In genomic region chr12:108117163-108117849, GRCh38 we compare ENCODE assay signal across 1 cellular context.
A peak's percentile ranks its signal among the peaks of the same experiment; 100 is the strongest.
TF ChIP-seq lines count a peak whose summit lies in the region.

No MANE protein-coding gene starts in this region.

TF ChIP-seq in K562, 482 proteins besides CTCF, POLR2A, EP300 and RAD21 (continued from another document and continues in another):
- TF ChIP-seq ZNF639 (CRISPR knock-in tag; conservative IDR thresholded peaks at IDR 0.05 in 1 of 2, IDR thresholded peaks at IDR 0.05 in 1 of 2) (peak in 1 of 2 experiments; percentile 75; a peak in 2 of 4 replicates), CSDE1 (IDR thresholded peaks at IDR 0.05) (0 out of 4 replicates have a peak, but pooled peaks of 1 of the 2 experiments have one; percentile 47), NCOA2 (IDR thresholded peaks at IDR 0.05; ENCODE audit: partially characterized antibody in 2 of 2) (no peak), ZNF354B (CRISPR knock-in tag; IDR thresholded peaks at IDR 0.05) (peak; percentile 19; the same call in 1 of the 2 replicates), ZNF655 (CRISPR knock-in tag; IDR thresholded peaks at IDR 0.05) (no peak; the same call in 1 of the 2 replicates), POLR3G (IDR thresholded peaks at IDR 0.05; ENCODE audit: extremely low read depth, insufficient read length, insufficient replicate concordance) (no peak), AFF1 (IDR thresholded peaks at IDR 0.05; ENCODE audit: low read depth in 1 of 2, partially characterized antibody in 2 of 2) (peak in 1 of 2 experiments; percentile 79), OTX1 (CRISPR knock-in tag; IDR thresholded peaks at IDR 0.05) (peak; percentile 90), ATF4 (CRISPR knock-in tag; IDR thresholded peaks at IDR 0.05) (peak; percentile 62; the same call in 1 of the 2 replicates), HDAC8 (tag; IDR thresholded peaks at IDR 0.05) (peak; percentile 64; the same call in 1 of the 2 replicates), COPS2 (conservative IDR thresholded peaks at IDR 0.05) (peak; percentile 84), CREM (IDR thresholded peaks at IDR 0.05; ENCODE audit: low read depth) (0 out of 2 replicates have a peak, but pooled peaks have one; percentile 33), TAF9B (IDR thresholded peaks at IDR 0.05; ENCODE audit: partially characterized antibody) (peak; percentile 47), TEAD1 (CRISPR knock-in tag; IDR thresholded peaks at IDR 0.05) (peak in 1 of 2 experiments; percentile 90; a peak in 2 of 4 replicates), MAZ (CRISPR knock-in tag; conservative IDR thresholded peaks at IDR 0.05 in 1 of 2, IDR thresholded peaks at IDR 0.05 in 1 of 2) (peak in 1 of 2 experiments; percentile 58; a peak in 3 of 4 replicates), HEY1 (CRISPR knock-in tag; IDR thresholded peaks at IDR 0.05; ENCODE audit: borderline replicate concordance) (0 out of 2 replicates have a peak, but pooled peaks have one; percentile 57), SMAD2 (IDR thresholded peaks at IDR 0.05; ENCODE audit: low read depth, low read length) (no peak), ELF4 (CRISPR knock-in tag; IDR thresholded peaks at IDR 0.05) (no peak), BACH1 (tag; IDR thresholded peaks at IDR 0.05) (peak; percentile 82), TEAD2 (tag; IDR thresholded peaks at IDR 0.05) (peak; percentile 56; the same call in 1 of the 2 replicates), FOSL1 (tag; conservative IDR thresholded peaks at IDR 0.05) (peak; percentile 37; the same call in 1 of the 2 replicates), ZNF124 (CRISPR knock-in tag; IDR thresholded peaks at IDR 0.05) (no peak), PHTF2 (CRISPR knock-in tag; IDR thresholded peaks at IDR 0.05) (peak; percentile 74; the same call in 1 of the 2 replicates), SMAD4 (CRISPR knock-in tag; conservative IDR thresholded peaks at IDR 0.05) (peak; percentile 61), ELF2 (CRISPR knock-in tag; IDR thresholded peaks at IDR 0.05) (peak; percentile 81), ZNF79 (CRISPR knock-in tag; IDR thresholded peaks at IDR 0.05; ENCODE audit: low read depth) (peak; percentile 74; the same call in 1 of the 2 replicates), TBP (optimal IDR thresholded peaks at IDR 0.05; ENCODE audit: low read depth, low read length) (peak; percentile 95), KLF6 (CRISPR knock-in tag; IDR thresholded peaks at IDR 0.05; ENCODE audit: borderline replicate concordance) (peak; percentile 86; the same call in 1 of the 2 replicates), TEAD4 (IDR thresholded peaks at IDR 0.05; ENCODE audit: low read length) (peak; percentile 61), TEAD4 (CRISPR knock-in tag; IDR thresholded peaks at IDR 0.05; ENCODE audit: borderline replicate concordance) (no peak), RBM25 (IDR thresholded peaks at IDR 0.05; ENCODE audit: low read depth, low read length, severe bottlenecking) (peak; percentile 81), RB1 (IDR thresholded peaks at IDR 0.05; ENCODE audit: low read depth) (no peak), ZNF347 (CRISPR knock-in tag; IDR thresholded peaks at IDR 0.05; ENCODE audit: low read depth) (peak; percentile 33; the same call in 1 of the 2 replicates), GABPA (tag; conservative IDR thresholded peaks at IDR 0.05; ENCODE audit: low read depth) (0 out of 2 replicates have a peak, but pooled peaks have one; percentile 22), RBM22 (IDR thresholded peaks at IDR 0.05; ENCODE audit: low read depth, low read length, poor library complexity, severe bottlenecking) (no peak), CHD2 (IDR thresholded peaks at IDR 0.05; ENCODE audit: low read depth, low read length) (0 out of 2 replicates have a peak, but pooled peaks have one; percentile 17), ERF (CRISPR knock-in tag; IDR thresholded peaks at IDR 0.05) (no peak; the same call in 1 of the 2 replicates), CBX3 (IDR thresholded peaks at IDR 0.05; ENCODE audit: borderline replicate concordance in 1 of 2, low read length in 2 of 2) (0 out of 3 replicates have a peak, but pooled peaks of 1 of the 2 experiments have one; percentile 22), GTF2A2 (tag; IDR thresholded peaks at IDR 0.05) (peak; percentile 87), ZFP1 (CRISPR knock-in tag; IDR thresholded peaks at IDR 0.05) (0 out of 2 replicates have a peak, but pooled peaks have one; percentile 18), ZNF324 (CRISPR knock-in tag; IDR thresholded peaks at IDR 0.05) (peak; percentile 4; the same call in 1 of the 2 replicates), ZNF589 (CRISPR knock-in tag; IDR thresholded peaks at IDR 0.05; ENCODE audit: low read depth) (peak; percentile 63; the same call in 1 of the 2 replicates), ZNF583 (CRISPR knock-in tag; IDR thresholded peaks at IDR 0.05) (peak; percentile 84; the same call in 1 of the 2 replicates), DDX20 (tag; IDR thresholded peaks at IDR 0.05; ENCODE audit: low read depth) (peak; percentile 78; the same call in 1 of the 2 replicates), DMBX1 (CRISPR knock-in tag; IDR thresholded peaks at IDR 0.05; ENCODE audit: borderline replicate concordance) (peak; percentile 86), ZNF41 (CRISPR knock-in tag; conservative IDR thresholded peaks at IDR 0.05) (peak; percentile 54; the same call in 1 of the 2 replicates), ZNF644 (tag; IDR thresholded peaks at IDR 0.05; ENCODE audit: low read depth) (peak; percentile 91), FOXP1 (CRISPR knock-in tag; IDR thresholded peaks at IDR 0.05) (no peak), RFX5 (IDR thresholded peaks at IDR 0.05; ENCODE audit: low read depth, low read length) (peak; percentile 66), HDAC3 (IDR thresholded peaks at IDR 0.05; ENCODE audit: borderline replicate concordance, partially characterized antibody) (no peak), NCOA1 (IDR thresholded peaks at IDR 0.05; ENCODE audit: low read depth) (no peak), NEUROD1 (IDR thresholded peaks at IDR 0.05; ENCODE audit: borderline replicate concordance, low read depth, low read length, partially characterized antibody) (peak; percentile 89), L3MBTL2 (IDR thresholded peaks at IDR 0.05) (0 out of 2 replicates have a peak, but pooled peaks have one; percentile 47)
- TF ChIP-seq, protein P1, sequence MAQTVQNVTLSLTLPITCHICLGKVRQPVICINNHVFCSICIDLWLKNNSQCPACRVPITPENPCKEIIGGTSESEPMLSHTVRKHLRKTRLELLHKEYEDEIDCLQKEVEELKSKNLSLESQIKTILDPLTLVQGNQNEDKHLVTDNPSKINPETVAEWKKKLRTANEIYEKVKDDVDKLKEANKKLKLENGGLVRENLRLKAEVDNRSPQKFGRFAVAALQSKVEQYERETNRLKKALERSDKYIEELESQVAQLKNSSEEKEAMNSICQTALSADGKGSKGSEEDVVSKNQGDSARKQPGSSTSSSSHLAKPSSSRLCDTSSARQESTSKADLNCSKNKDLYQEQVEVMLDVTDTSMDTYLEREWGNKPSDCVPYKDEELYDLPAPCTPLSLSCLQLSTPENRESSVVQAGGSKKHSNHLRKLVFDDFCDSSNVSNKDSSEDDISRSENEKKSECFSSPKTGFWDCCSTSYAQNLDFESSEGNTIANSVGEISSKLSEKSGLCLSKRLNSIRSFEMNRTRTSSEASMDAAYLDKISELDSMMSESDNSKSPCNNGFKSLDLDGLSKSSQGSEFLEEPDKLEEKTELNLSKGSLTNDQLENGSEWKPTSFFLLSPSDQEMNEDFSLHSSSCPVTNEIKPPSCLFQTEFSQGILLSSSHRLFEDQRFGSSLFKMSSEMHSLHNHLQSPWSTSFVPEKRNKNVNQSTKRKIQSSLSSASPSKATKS (CRISPR knock-in tag; IDR thresholded peaks at IDR 0.05), result peak; percentile 72
- TF ChIP-seq, protein P2, sequence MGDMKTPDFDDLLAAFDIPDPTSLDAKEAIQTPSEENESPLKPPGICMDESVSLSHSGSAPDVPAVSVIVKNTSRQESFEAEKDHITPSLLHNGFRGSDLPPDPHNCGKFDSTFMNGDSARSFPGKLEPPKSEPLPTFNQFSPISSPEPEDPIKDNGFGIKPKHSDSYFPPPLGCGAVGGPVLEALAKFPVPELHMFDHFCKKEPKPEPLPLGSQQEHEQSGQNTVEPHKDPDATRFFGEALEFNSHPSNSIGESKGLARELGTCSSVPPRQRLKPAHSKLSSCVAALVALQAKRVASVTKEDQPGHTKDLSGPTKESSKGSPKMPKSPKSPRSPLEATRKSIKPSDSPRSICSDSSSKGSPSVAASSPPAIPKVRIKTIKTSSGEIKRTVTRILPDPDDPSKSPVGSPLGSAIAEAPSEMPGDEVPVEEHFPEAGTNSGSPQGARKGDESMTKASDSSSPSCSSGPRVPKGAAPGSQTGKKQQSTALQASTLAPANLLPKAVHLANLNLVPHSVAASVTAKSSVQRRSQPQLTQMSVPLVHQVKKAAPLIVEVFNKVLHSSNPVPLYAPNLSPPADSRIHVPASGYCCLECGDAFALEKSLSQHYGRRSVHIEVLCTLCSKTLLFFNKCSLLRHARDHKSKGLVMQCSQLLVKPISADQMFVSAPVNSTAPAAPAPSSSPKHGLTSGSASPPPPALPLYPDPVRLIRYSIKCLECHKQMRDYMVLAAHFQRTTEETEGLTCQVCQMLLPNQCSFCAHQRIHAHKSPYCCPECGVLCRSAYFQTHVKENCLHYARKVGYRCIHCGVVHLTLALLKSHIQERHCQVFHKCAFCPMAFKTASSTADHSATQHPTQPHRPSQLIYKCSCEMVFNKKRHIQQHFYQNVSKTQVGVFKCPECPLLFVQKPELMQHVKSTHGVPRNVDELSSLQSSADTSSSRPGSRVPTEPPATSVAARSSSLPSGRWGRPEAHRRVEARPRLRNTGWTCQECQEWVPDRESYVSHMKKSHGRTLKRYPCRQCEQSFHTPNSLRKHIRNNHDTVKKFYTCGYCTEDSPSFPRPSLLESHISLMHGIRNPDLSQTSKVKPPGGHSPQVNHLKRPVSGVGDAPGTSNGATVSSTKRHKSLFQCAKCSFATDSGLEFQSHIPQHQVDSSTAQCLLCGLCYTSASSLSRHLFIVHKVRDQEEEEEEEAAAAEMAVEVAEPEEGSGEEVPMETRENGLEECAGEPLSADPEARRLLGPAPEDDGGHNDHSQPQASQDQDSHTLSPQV (IDR thresholded peaks at IDR 0.05), result peak; percentile 96
